In genomic region chr15:62816342-62817059, GRCh38 we compare ENCODE assay signal across 23 cellular contexts.
DNase-seq lines count a peak whose midpoint lies in the region; ATAC-seq, FAIRE-seq and TF ChIP-seq lines count a peak whose summit lies in the region.
"Had no signal": no experiment of that assay in that cellular context is flagged by ENCODE, and none has a peak within 500 bp of the region (broad histone marks: within the 10 kb centered on the region; RNA-seq: fewer than 3 reads in every experiment).

No MANE protein-coding gene starts in this region.

- no peaks in the 10 kb centered on the region for H3K9me3 ChIP-seq in gastrocnemius medialis

- H3K36me3 Mint-ChIP-seq in chondrocyte (ENCODE audit: low read depth), result peaks cover 3% of the 10 kb centered on the region
- H3K36me3 Mint-ChIP-seq: activated naive CD8-positive, alpha-beta T cell treated with anti-CD3 and anti-CD28 coated beads, Interleukin-2, amount 10 ng/mL, durations not matched to agents 7 days and 5 days; CD14-positive monocyte had no signal

- peaks cover 17 to 20% of the 10 kb centered on the region in 2 donors for H3K4me1 ChIP-seq in gastrocnemius medialis

- in situ Hi-C loops in gastrocnemius medialis (cut with MboI; ENCODE audit: low sequenced_read_pairs in 4 of 4), result no loop called here

- intact Hi-C loops in gastrocnemius medialis (cut with DNase I; ENCODE audit: low total_unique reads), result no loop called here

- TF ChIP-seq POLR2A in gastrocnemius medialis (IDR thresholded peaks at IDR 0.05) (no peak), GM12891 (IDR thresholded peaks at IDR 0.05; ENCODE audit: low read depth, low read length) (no peak)

- H3K27me3 ChIP-seq in gastrocnemius medialis, result no peaks in the 10 kb centered on the region

- peaks cover 0 to 5% of the 10 kb centered on the region in 2 donors for H3K36me3 ChIP-seq in gastrocnemius medialis

- peaks cover 19% of the 10 kb centered on the region for H3K4me1 Mint-ChIP-seq in chondrocyte (ENCODE audit: low read depth)
- H3K4me1 Mint-ChIP-seq: activated naive CD8-positive, alpha-beta T cell treated with anti-CD3 and anti-CD28 coated beads, Interleukin-2, amount 10 ng/mL, durations not matched to agents 7 days and 5 days; CD14-positive monocyte had no signal

- peak overlapping the region; percentile 52 to 78 (median 74) for H3K27ac ChIP-seq in gastrocnemius medialis

- TF ChIP-seq CTCF in chondrocyte (IDR thresholded peaks at IDR 0.05), result no peak
- no peak for TF ChIP-seq CTCF in gastrocnemius medialis (IDR thresholded peaks at IDR 0.05 in 4 of 5, conservative IDR thresholded peaks at IDR 0.05 in 1 of 5)

- H3K9me3 Mint-ChIP-seq in chondrocyte (ENCODE audit: low read depth), result no peaks in the 10 kb centered on the region
- H3K9me3 Mint-ChIP-seq: activated naive CD8-positive, alpha-beta T cell treated with anti-CD3 and anti-CD28 coated beads, Interleukin-2, amount 10 ng/mL, durations not matched to agents 7 days and 5 days; activated T-helper 2 cell treated with anti-CD3 and anti-CD28 coated beads, Interferon-gamma antibody, Interleukin-2, Interleukin-4, amounts not matched to agents 10 μg/mL and 5 μg/mL and 100 μg/mL, durations not matched to agents 14 hours and 24 hours and 36 hours; CD14-positive monocyte; T-helper 1 cell treated with Interleukin-12 subunit alpha and Interleukin-12 subunit beta and Interleukin-4 antibody, amounts not matched to agents 30 μg/mL and 1 μg/mL, for 36 hours had no signal

- no peaks in the 10 kb centered on the region for H3K27me3 Mint-ChIP-seq in chondrocyte (ENCODE audit: low read depth)
- H3K27me3 Mint-ChIP-seq: brain had no signal

- H3K4me3 ChIP-seq in gastrocnemius medialis, result peak overlapping the region in 2 of 4 donors; percentile 1 to 8

- peak overlapping the region; percentile 85 for H3K27ac Mint-ChIP-seq in chondrocyte (ENCODE audit: unreplicated experiment)
- H3K27ac Mint-ChIP-seq: activated naive CD8-positive, alpha-beta T cell treated with anti-CD3 and anti-CD28 coated beads, Interleukin-2, amount 10 ng/mL, durations not matched to agents 7 days and 5 days; activated T-helper 2 cell treated with anti-CD3 and anti-CD28 coated beads, Interferon-gamma antibody, Interleukin-2, Interleukin-4, amounts not matched to agents 10 μg/mL and 5 μg/mL and 100 μg/mL, durations not matched to agents 14 hours and 24 hours and 36 hours; CD14-positive monocyte; T-helper 1 cell treated with Interleukin-12 subunit alpha and Interleukin-12 subunit beta and Interleukin-4 antibody, amounts not matched to agents 30 μg/mL and 1 μg/mL, for 36 hours had no signal

- no peak for FAIRE-seq in GM12891 (lab: Jason Lieb, UNC)
- FAIRE-seq: D721Med had no signal

- no peak overlapping the region for H3K4me3 Mint-ChIP-seq in chondrocyte (ENCODE audit: unreplicated experiment)
- H3K4me3 Mint-ChIP-seq: activated naive CD8-positive, alpha-beta T cell treated with anti-CD3 and anti-CD28 coated beads, Interleukin-2, amount 10 ng/mL, durations not matched to agents 7 days and 5 days; brain; CD14-positive monocyte; T-helper 1 cell treated with Interleukin-12 subunit alpha and Interleukin-12 subunit beta and Interleukin-4 antibody, amounts not matched to agents 30 μg/mL and 1 μg/mL, for 36 hours had no signal

- DNase-seq in MV-4-11 (lab: John Stamatoyannopoulos, UW) (peak; percentile 3), chondrocyte (ENCODE audit: low spot score) (no peak), left kidney (ENCODE audit: low read depth, low spot score) (peak; percentile 33), gastrocnemius medialis (no peak), medulla oblongata (ENCODE audit: extremely low spot score) (no peak), GM12891 (ENCODE audit: insufficient read length, low spot score) (no peak)
- no peak for DNase-seq in activated CD4-positive, alpha-beta T cell treated with anti-CD3 and anti-CD28 coated beads for 1 hour
- DNase-seq: activated CD4-positive, alpha-beta T cell treated with anti-CD3 and anti-CD28 coated beads, Interleukin-2, amount 50 U/mL, for 1 hour; activated naive CD8-positive, alpha-beta T cell treated with anti-CD3 and anti-CD28 coated beads, Interleukin-2, amount 10 ng/mL, durations not matched to agents 7 days and 5 days; cortex of kidney; foreskin melanocyte; GDM1; NCI-H1105 treated with DMSO at 0.1 percent for 48 hours; NCI-H526 treated with DMSO at 0.1 percent for 48 hours; occipital lobe; retina; substantia nigra had no signal

- ATAC-seq in gastrocnemius medialis (peak; percentile 92 to 99), GM18861 (IDR thresholded peaks at IDR 0.05; ENCODE audit: unreplicated experiment) (no peak)

TF ChIP-seq in GM12891, 5 proteins besides CTCF, POLR2A, EP300 and RAD21:
- TF ChIP-seq TAF1 (IDR thresholded peaks at IDR 0.05; ENCODE audit: low read depth, low read length) (no peak), POU2F2 (IDR thresholded peaks at IDR 0.05; ENCODE audit: low read depth, low read length) (no peak), PAX5 (IDR thresholded peaks at IDR 0.05; ENCODE audit: insufficient read depth, low read length, severe bottlenecking) (no peak), POLR2AphosphoS5 (IDR thresholded peaks at IDR 0.05; ENCODE audit: low read depth, low read length) (no peak), SPI1 (IDR thresholded peaks at IDR 0.05; ENCODE audit: low read depth, low read length) (no peak)
TF ChIP-seq in GM12891: peak in this region for 0.

Comparison
In these comparisons a context has a peak if more than half of its experiments do, and no peak if none do; other contexts are left out.
1. DNase-seq: peak in MV-4-11 (single experiment) and left kidney (single experiment); none in chondrocyte (single experiment), gastrocnemius medialis (0 of 2), medulla oblongata (single experiment), GM12891 (single experiment) and activated CD4-positive, alpha-beta T cell treated with anti-CD3 and anti-CD28 coated beads for 1 hour (single experiment).